ENCODE assay signal across 21 cellular contexts in genomic region chr2:129766594-129766993, GRCh38.
"Had no signal": no experiment of that assay in that cellular context is flagged by ENCODE, and none has a peak within 500 bp of the region (broad histone marks: within the 10 kb centered on the region; RNA-seq: fewer than 3 reads in every experiment).

No MANE protein-coding gene starts in this region.

- FAIRE-seq: kidney had no signal

- H3K9me3 ChIP-seq: left lung, ovary had no signal

- H3K9me3 Mint-ChIP-seq: activated CD4-positive, alpha-beta memory T cell treated with anti-CD3 and anti-CD28 coated beads, Interleukin-2, amount 10 ng/mL, durations not matched to agents 7 days and 5 days; activated naive CD8-positive, alpha-beta T cell treated with anti-CD3 and anti-CD28 coated beads for 36 hours; activated T-helper 17 cell treated with anti-CD3 and anti-CD28 coated beads, Interleukin-2, amount 50 U/mL, for 72 hours; dendritic cell treated with granulocyte-macrophage colony-stimulating factor and Interleukin-4, amounts not matched to agents 40 ng/mL and 50 ng/mL, for 4 days; neural crest cell; stimulated activated naive B cell treated with anti-CD40 and anti-IgM and Interleukin-4, amounts not matched to agents 10 μg/mL and 1 μg/mL and 100 μg/mL, for 72 hours; T-cell had no signal

- ATAC-seq: activated T-helper 17 cell treated with anti-CD3 and anti-CD28 coated beads, Interleukin-2, amount 50 U/mL, for 72 hours; foreskin keratinocyte; left lung; sciatic nerve; stimulated activated naive B cell treated with anti-CD40 and anti-IgM and Interleukin-4, amounts not matched to agents 10 μg/mL and 1 μg/mL and 100 μg/mL, for 72 hours; T-cell had no signal

- H3K4me1 ChIP-seq: foreskin keratinocyte, left lung had no signal

- H3K4me3 ChIP-seq: left lung, ovary had no signal

- H3K4me3 Mint-ChIP-seq: activated CD4-positive, alpha-beta memory T cell treated with anti-CD3 and anti-CD28 coated beads, Interleukin-2, amount 10 ng/mL, durations not matched to agents 7 days and 5 days; activated naive CD8-positive, alpha-beta T cell treated with anti-CD3 and anti-CD28 coated beads for 36 hours; activated T-helper 17 cell treated with anti-CD3 and anti-CD28 coated beads, Interleukin-2, amount 50 U/mL, for 72 hours; dendritic cell treated with granulocyte-macrophage colony-stimulating factor and Interleukin-4, amounts not matched to agents 40 ng/mL and 50 ng/mL, for 4 days; neural crest cell; stimulated activated naive B cell treated with anti-CD40 and anti-IgM and Interleukin-4, amounts not matched to agents 10 μg/mL and 1 μg/mL and 100 μg/mL, for 72 hours; T-cell had no signal

- H3K4me1 Mint-ChIP-seq: activated CD4-positive, alpha-beta memory T cell treated with anti-CD3 and anti-CD28 coated beads, Interleukin-2, amount 10 ng/mL, durations not matched to agents 7 days and 5 days; activated naive CD8-positive, alpha-beta T cell treated with anti-CD3 and anti-CD28 coated beads for 36 hours; activated T-helper 17 cell treated with anti-CD3 and anti-CD28 coated beads, Interleukin-2, amount 50 U/mL, for 72 hours; neural crest cell; stimulated activated naive B cell treated with anti-CD40 and anti-IgM and Interleukin-4, amounts not matched to agents 10 μg/mL and 1 μg/mL and 100 μg/mL, for 72 hours; T-cell had no signal

- H3K27ac ChIP-seq: foreskin keratinocyte, left lung, ovary had no signal

- H3K27me3 ChIP-seq: foreskin keratinocyte, ovary had no signal

- H3K36me3 Mint-ChIP-seq: activated naive CD8-positive, alpha-beta T cell treated with anti-CD3 and anti-CD28 coated beads for 36 hours; stimulated activated naive B cell treated with anti-CD40 and anti-IgM and Interleukin-4, amounts not matched to agents 10 μg/mL and 1 μg/mL and 100 μg/mL, for 72 hours; T-cell had no signal

- DNase-seq: activated CD4-positive, alpha-beta memory T cell treated with anti-CD3 and anti-CD28 coated beads, Interleukin-2, amount 10 ng/mL, durations not matched to agents 7 days and 5 days; activated CD4-positive, alpha-beta T cell treated with anti-CD3 and anti-CD28 coated beads for 48 hours; activated CD4-positive, CD25-positive, alpha-beta regulatory T cell; activated naive CD4-positive, alpha-beta T cell; activated naive CD8-positive, alpha-beta T cell treated with anti-CD3 and anti-CD28 coated beads for 36 hours; activated T-cell treated with anti-CD3 and anti-CD28 coated beads, Interleukin-2, amount 50 U/mL, for 1 hour; amniotic stem cell; effector memory CD4-positive, alpha-beta T cell; foreskin keratinocyte; hypothalamus; kidney; left lung; midbrain; ovary; stimulated activated CD4-positive, alpha-beta T cell treated with anti-CD3 and anti-CD28 coated beads, Interleukin-4, amount 100 ng/mL, for 24 hours; stimulated activated naive B cell treated with anti-CD40 and anti-IgM and Interleukin-4, amounts not matched to agents 10 μg/mL and 1 μg/mL and 100 μg/mL, for 72 hours; T-cell had no signal

- H3K27ac Mint-ChIP-seq: activated CD4-positive, alpha-beta memory T cell treated with anti-CD3 and anti-CD28 coated beads, Interleukin-2, amount 10 ng/mL, durations not matched to agents 7 days and 5 days; activated naive CD8-positive, alpha-beta T cell treated with anti-CD3 and anti-CD28 coated beads for 36 hours; activated T-helper 17 cell treated with anti-CD3 and anti-CD28 coated beads, Interleukin-2, amount 50 U/mL, for 72 hours; dendritic cell treated with granulocyte-macrophage colony-stimulating factor and Interleukin-4, amounts not matched to agents 40 ng/mL and 50 ng/mL, for 4 days; stimulated activated naive B cell treated with anti-CD40 and anti-IgM and Interleukin-4, amounts not matched to agents 10 μg/mL and 1 μg/mL and 100 μg/mL, for 72 hours; T-cell had no signal

- H3K36me3 ChIP-seq: left lung, ovary had no signal

- H3K27me3 Mint-ChIP-seq: activated CD4-positive, alpha-beta memory T cell treated with anti-CD3 and anti-CD28 coated beads, Interleukin-2, amount 10 ng/mL, durations not matched to agents 7 days and 5 days; activated naive CD8-positive, alpha-beta T cell treated with anti-CD3 and anti-CD28 coated beads for 36 hours had no signal
